In the genomic region with DNA sequence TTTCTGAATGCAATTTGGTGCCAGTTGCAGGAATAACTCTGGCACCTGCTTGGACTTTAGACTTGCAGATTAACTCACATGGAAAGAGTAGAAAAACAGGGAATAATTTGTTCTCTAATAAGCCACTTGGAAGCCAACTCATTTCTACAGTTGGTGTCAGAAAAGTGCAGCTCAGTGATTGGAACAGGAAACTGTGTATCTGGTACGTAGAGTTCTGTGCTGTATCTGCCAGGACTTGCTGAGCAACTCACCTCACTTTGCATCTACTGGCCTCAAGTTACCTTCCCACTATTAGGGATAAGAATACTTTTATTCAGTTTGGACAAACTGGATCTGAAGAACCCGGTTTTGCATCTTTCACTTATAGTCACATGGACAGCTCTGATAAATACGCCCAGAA, we compare ENCODE assay signal across 16 cellular contexts.
DNase-seq lines count a peak whose midpoint lies in the region; ATAC-seq and TF ChIP-seq lines count a peak whose summit lies in the region.
"Had no signal": no experiment of that assay in that cellular context is flagged by ENCODE, and none has a peak within 500 bp of the region (broad histone marks: within the 10 kb centered on the region; RNA-seq: fewer than 3 reads in every experiment).

No MANE protein-coding gene starts in this region.

- CTCF ChIA-PET in PC-3 (lab: Charles Lee) (no interaction called here), Calu3 (lab: Charles Lee) (interaction anchor here (1.0 kb wide), 1 partner anchor 75 kb away, joined by 6 read pairs; no protein-coding TSS in a partner anchor)

- H3K4me3 Mint-ChIP-seq in Calu3 (ENCODE audit: low read depth, unreplicated experiment) (no peak overlapping the region), T-helper 17 cell (no peak overlapping the region), GM23338 (no peak overlapping the region)
- H3K4me3 Mint-ChIP-seq: CD4-positive, alpha-beta T cell; H9 had no signal

- no peaks in the 10 kb centered on the region for H3K9me2 ChIP-seq in PC-3 (replicated peaks; ENCODE audit: low read length)
- 0 out of 2 replicates have a peak, but pooled peaks cover 2% of the 10 kb centered on the region for H3K9me2 ChIP-seq in GM23338 (ENCODE audit: insufficient read depth)

- H3K27ac Mint-ChIP-seq in Calu3 (ENCODE audit: unreplicated experiment) (no peak overlapping the region), T-helper 17 cell (no peak overlapping the region), GM23338 (no peak overlapping the region)
- H3K27ac Mint-ChIP-seq: CD4-positive, alpha-beta T cell; H9 had no signal

- no peaks in the 10 kb centered on the region for H3K36me3 ChIP-seq in PC-3 (ENCODE audit: low read depth, low read length)
- no peaks in the 10 kb centered on the region for H3K36me3 ChIP-seq in mucosa of descending colon (ENCODE audit: low read depth)
- no peaks in the 10 kb centered on the region for H3K36me3 ChIP-seq in GM23338 (ENCODE audit: insufficient read depth)
- H3K36me3 ChIP-seq: BE2C had no signal

- no peaks in the 10 kb centered on the region for H3F3A ChIP-seq in PC-3 (ENCODE audit: low read length, unreplicated experiment)
- no peaks in the 10 kb centered on the region for H3F3A ChIP-seq in GM23338 (replicated peaks; ENCODE audit: low read depth)

- peak overlapping the region; percentile 26; the same call in 1 of the 2 replicates for H3K4me2 ChIP-seq in PC-3 (ENCODE audit: low read length)
- H3K4me2 ChIP-seq in GM23338, result no peak overlapping the region

- no peak overlapping the region for H3K9ac ChIP-seq in PC-3 (ENCODE audit: low read length)

- TF ChIP-seq CTCF in C4-2B (conservative IDR thresholded peaks at IDR 0.05) (no peak), PC-3 (conservative IDR thresholded peaks at IDR 0.05; ENCODE audit: low read depth, low read length) (no peak), epithelial cell of esophagus (IDR thresholded peaks at IDR 0.05; ENCODE audit: insufficient read depth, low read depth, low read length, missing control alignments) (no peak), mucosa of descending colon (IDR thresholded peaks at IDR 0.05) (no peak), Calu3 (IDR thresholded peaks at IDR 0.05; ENCODE audit: unreplicated experiment) (no peak), GM23338 (conservative IDR thresholded peaks at IDR 0.05; ENCODE audit: low read depth in 2 of 2) (no peak)

- no peaks in the 10 kb centered on the region for H3K9me3 ChIP-seq in PC-3 (ENCODE audit: low read length)
- no peaks in the 10 kb centered on the region for H3K9me3 ChIP-seq in mucosa of descending colon
- H3K9me3 ChIP-seq in T-helper 17 cell (ENCODE audit: control insufficient read depth, low read length, poor library complexity, severe bottlenecking), result no peaks in the 10 kb centered on the region
- H3K9me3 ChIP-seq: BE2C, Caco-2 had no signal

- H3K9me3 Mint-ChIP-seq in Calu3 (ENCODE audit: low read depth, unreplicated experiment) (peaks cover 3% of the 10 kb centered on the region), GM23338 (no peaks in the 10 kb centered on the region)
- H3K9me3 Mint-ChIP-seq: CD4-positive, alpha-beta T cell; H9 had no signal

- H4K20me1 ChIP-seq in PC-3 (ENCODE audit: low read length) (no peaks in the 10 kb centered on the region), GM23338 (replicated peaks; ENCODE audit: insufficient read depth) (no peaks in the 10 kb centered on the region)

- peak overlapping the region; percentile 66; the same call in 1 of the 2 replicates for H3K27ac ChIP-seq in C4-2B
- 0 out of 2 replicates have a peak overlapping the region, but pooled peaks have one; percentile 21 for H3K27ac ChIP-seq in PC-3 (ENCODE audit: low read length)
- no peak overlapping the region for H3K27ac ChIP-seq in GM23338 (ENCODE audit: low read depth)

- H3K27me3 Mint-ChIP-seq in Calu3 (ENCODE audit: unreplicated experiment) (peaks cover 15% of the 10 kb centered on the region), T-helper 17 cell (peaks cover 12% of the 10 kb centered on the region), GM23338 (ENCODE audit: insufficient read depth, low read depth, poor library complexity) (peaks cover 3% of the 10 kb centered on the region)

- H2AFZ ChIP-seq in PC-3 (ENCODE audit: low read length) (no peak overlapping the region), GM23338 (no peak overlapping the region)

- H3K4me1 Mint-ChIP-seq in Calu3 (ENCODE audit: low read depth, unreplicated experiment) (peaks cover 16% of the 10 kb centered on the region), T-helper 17 cell (no peaks in the 10 kb centered on the region), GM23338 (no peaks in the 10 kb centered on the region)
- H3K4me1 Mint-ChIP-seq: H9 had no signal

- ATAC-seq in PC-3 (peak; percentile 15; the same call in 1 of the 2 replicates), mucosa of descending colon (peak; percentile 15), T-helper 17 cell (no peak), GM23338 (no peak)

- H3K27me3 ChIP-seq in PC-3 (ENCODE audit: low read length), result peaks cover 29% of the 10 kb centered on the region; the same call in 1 of the 2 replicates
- H3K27me3 ChIP-seq in GM23338 (ENCODE audit: insufficient read depth), result no peaks in the 10 kb centered on the region

- POLR2A ChIA-PET in PC-3 (lab: Charles Lee; ENCODE audit: unreplicated experiment), result no interaction called here

- H3K4me1 ChIP-seq in PC-3 (ENCODE audit: insufficient read depth, low read length) (peaks cover 11% of the 10 kb centered on the region; the same call in 1 of the 2 replicates), mucosa of descending colon (ENCODE audit: low read depth) (peaks cover 8% of the 10 kb centered on the region), GM23338 (ENCODE audit: insufficient read depth) (no peaks in the 10 kb centered on the region)
- H3K4me1 ChIP-seq: BE2C, Caco-2 had no signal

- H3K79me2 ChIP-seq in PC-3 (ENCODE audit: low read length) (no peaks in the 10 kb centered on the region), GM23338 (replicated peaks; ENCODE audit: insufficient read depth) (no peaks in the 10 kb centered on the region)

- H3K36me3 Mint-ChIP-seq in Calu3 (ENCODE audit: insufficient read depth, unreplicated experiment), result no peaks in the 10 kb centered on the region
- H3K36me3 Mint-ChIP-seq in T-helper 17 cell (ENCODE audit: low read depth), result no peaks in the 10 kb centered on the region
- H3K36me3 Mint-ChIP-seq in GM23338 (ENCODE audit: low read depth), result no peaks in the 10 kb centered on the region

- BruUV-seq in PC-3 (replicated peaks; lab: Mats Ljungman, UMichigan) (no TSS peak), Calu3 (replicated peaks; lab: Mats Ljungman, UMichigan) (no TSS peak)

- H3K4me3 ChIP-seq in PC-3 (ENCODE audit: low read length), result no peak overlapping the region
- no peak overlapping the region for H3K4me3 ChIP-seq in epithelial cell of esophagus (ENCODE audit: low read length)
- H3K4me3 ChIP-seq in mucosa of descending colon, result no peak overlapping the region
- no peak overlapping the region for H3K4me3 ChIP-seq in GM23338

- DNase-seq in PC-3 (no peak), epithelial cell of esophagus (ENCODE audit: low read depth) (peak; percentile 20), mucosa of descending colon (no peak), NCI-H187 treated with DMSO at 0.1 percent for 48 hours (lab: John Stamatoyannopoulos, UW) (no peak), Calu3 (no peak), T-helper 17 cell (no peak), GM23338 (ENCODE audit: low spot score) (no peak)
- DNase-seq: BE2C; C1 segment of cervical spinal cord; Caco-2; CD4-positive, alpha-beta T cell; DMS153; DMS79; GDM1; H9 had no signal

- intact Hi-C loops in PC-3 (cut with micrococcal nuclease) (no loop called here), mucosa of descending colon (cut with DNase I, micrococcal nuclease) (no loop called here), Calu3 (cut with micrococcal nuclease; ENCODE audit: unreplicated experiment) (no loop called here)

TF ChIP-seq in GM23338, 12 proteins besides CTCF, POLR2A, EP300 and RAD21:
- TF ChIP-seq CREB1 (CRISPR knock-in tag; IDR thresholded peaks at IDR 0.05; ENCODE audit: low read depth) (no peak), EZH2 (IDR thresholded peaks at IDR 0.05; ENCODE audit: low read depth, unreplicated experiment) (no peak), JUNB (IDR thresholded peaks at IDR 0.05; ENCODE audit: unreplicated experiment) (no peak)

Comparison
In these comparisons a context has a peak if more than half of its experiments do, and no peak if none do; other contexts are left out.
1. ATAC-seq: peak in PC-3 (single experiment) and mucosa of descending colon (single experiment); none in T-helper 17 cell (single experiment) and GM23338 (single experiment).